Comparison of ENCODE assay signal across 1 cellular context in genomic region chr12:56158029-56158925, GRCh38.
TF ChIP-seq lines count a peak whose summit lies in the region.

TSS of gene MYL6 (plus strand) at chr12:56158359. CDS start at chr12:56158402, 43 bp downstream.

TF ChIP-seq in HepG2, 621 proteins besides CTCF, POLR2A, EP300 and RAD21 (continued from another document and continues in another):
- TF ChIP-seq CEBPZ (IDR thresholded peaks at IDR 0.05; ENCODE audit: low read length) (no peak), SMAD3 (CRISPR knock-in tag; IDR thresholded peaks at IDR 0.05) (no peak), FOXK2 (IDR thresholded peaks at IDR 0.05) (no peak), ZNF777 (CRISPR knock-in tag; IDR thresholded peaks at IDR 0.05) (no peak), MEIS2 (CRISPR knock-in tag; IDR thresholded peaks at IDR 0.05) (0 out of 2 replicates have a peak, but pooled peaks have one; percentile 17), ZNF788 (CRISPR knock-in tag; IDR thresholded peaks at IDR 0.05; ENCODE audit: borderline replicate concordance) (no peak), ZIK1 (CRISPR knock-in tag; IDR thresholded peaks at IDR 0.05; ENCODE audit: borderline replicate concordance, low read depth) (peak; percentile 33; the same call in 1 of the 2 replicates), NCOA2 (CRISPR knock-in tag; IDR thresholded peaks at IDR 0.05) (no peak), SIX1 (CRISPR knock-in tag; IDR thresholded peaks at IDR 0.05; ENCODE audit: borderline replicate concordance) (no peak), ELF3 (CRISPR knock-in tag; IDR thresholded peaks at IDR 0.05) (peak; percentile 22; the same call in 1 of the 2 replicates), AGO1 (IDR thresholded peaks at IDR 0.05; ENCODE audit: low read depth, low read length, poor library complexity, severe bottlenecking) (peak; percentile 87), ZNF274 (CRISPR knock-in tag; IDR thresholded peaks at IDR 0.05) (no peak), SRSF9 (IDR thresholded peaks at IDR 0.05; ENCODE audit: borderline replicate concordance, insufficient read depth, low read depth, low read length, poor library complexity, severe bottlenecking) (no peak), RXRA (CRISPR knock-in tag; IDR thresholded peaks at IDR 0.05) (no peak), ZNF12 (CRISPR knock-in tag; IDR thresholded peaks at IDR 0.05) (no peak), KLF11 (CRISPR knock-in tag; IDR thresholded peaks at IDR 0.05) (peak; percentile 27; the same call in 1 of the 2 replicates), RBM39 (IDR thresholded peaks at IDR 0.05; ENCODE audit: low read depth, low read length, poor library complexity, severe bottlenecking) (no peak), ZNF883 (CRISPR knock-in tag; IDR thresholded peaks at IDR 0.05; ENCODE audit: not compliant biosample characterization) (peak; percentile 52), KDM2A (CRISPR knock-in tag; IDR thresholded peaks at IDR 0.05; ENCODE audit: borderline replicate concordance, low read depth) (peak; percentile 93), FIP1L1 (IDR thresholded peaks at IDR 0.05; ENCODE audit: borderline replicate concordance, insufficient read depth, low read depth, low read length) (no peak), MXD3 (CRISPR knock-in tag; IDR thresholded peaks at IDR 0.05) (no peak; the same call in 1 of the 2 replicates), GATAD2A (CRISPR knock-in tag; IDR thresholded peaks at IDR 0.05) (no peak), KMT2B (CRISPR knock-in tag; IDR thresholded peaks at IDR 0.05) (0 out of 2 replicates have a peak, but pooled peaks have one; percentile 33), ZNF468 (CRISPR knock-in tag; IDR thresholded peaks at IDR 0.05) (0 out of 2 replicates have a peak, but pooled peaks have one; percentile 73), TBX2 (CRISPR knock-in tag; IDR thresholded peaks at IDR 0.05; ENCODE audit: borderline replicate concordance) (0 out of 2 replicates have a peak, but pooled peaks have one; percentile 6), PAX8 (CRISPR knock-in tag; IDR thresholded peaks at IDR 0.05; ENCODE audit: borderline replicate concordance) (no peak), YEATS2 (CRISPR knock-in tag; IDR thresholded peaks at IDR 0.05; ENCODE audit: borderline replicate concordance) (no peak), ZNF318 (CRISPR knock-in tag; IDR thresholded peaks at IDR 0.05) (peak; percentile 75; the same call in 1 of the 2 replicates), ATF1 (CRISPR knock-in tag; IDR thresholded peaks at IDR 0.05) (peak; percentile 57; the same call in 1 of the 2 replicates), ARNT (IDR thresholded peaks at IDR 0.05) (no peak), ZXDC (CRISPR knock-in tag; IDR thresholded peaks at IDR 0.05) (no peak; the same call in 1 of the 2 replicates)
- TF ChIP-seq, protein P1, sequence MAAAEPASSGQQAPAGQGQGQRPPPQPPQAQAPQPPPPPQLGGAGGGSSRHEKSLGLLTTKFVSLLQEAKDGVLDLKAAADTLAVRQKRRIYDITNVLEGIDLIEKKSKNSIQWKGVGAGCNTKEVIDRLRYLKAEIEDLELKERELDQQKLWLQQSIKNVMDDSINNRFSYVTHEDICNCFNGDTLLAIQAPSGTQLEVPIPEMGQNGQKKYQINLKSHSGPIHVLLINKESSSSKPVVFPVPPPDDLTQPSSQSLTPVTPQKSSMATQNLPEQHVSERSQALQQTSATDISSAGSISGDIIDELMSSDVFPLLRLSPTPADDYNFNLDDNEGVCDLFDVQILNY (CRISPR knock-in tag; conservative IDR thresholded peaks at IDR 0.05) = no peak
- TF ChIP-seq, protein P2, sequence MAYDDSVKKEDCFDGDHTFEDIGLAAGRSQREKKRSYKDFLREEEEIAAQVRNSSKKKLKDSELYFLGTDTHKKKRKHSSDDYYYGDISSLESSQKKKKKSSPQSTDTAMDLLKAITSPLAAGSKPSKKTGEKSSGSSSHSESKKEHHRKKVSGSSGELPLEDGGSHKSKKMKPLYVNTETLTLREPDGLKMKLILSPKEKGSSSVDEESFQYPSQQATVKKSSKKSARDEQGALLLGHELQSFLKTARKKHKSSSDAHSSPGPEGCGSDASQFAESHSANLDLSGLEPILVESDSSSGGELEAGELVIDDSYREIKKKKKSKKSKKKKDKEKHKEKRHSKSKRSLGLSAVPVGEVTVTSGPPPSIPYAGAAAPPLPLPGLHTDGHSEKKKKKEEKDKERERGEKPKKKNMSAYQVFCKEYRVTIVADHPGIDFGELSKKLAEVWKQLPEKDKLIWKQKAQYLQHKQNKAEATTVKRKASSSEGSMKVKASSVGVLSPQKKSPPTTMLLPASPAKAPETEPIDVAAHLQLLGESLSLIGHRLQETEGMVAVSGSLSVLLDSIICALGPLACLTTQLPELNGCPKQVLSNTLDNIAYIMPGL (CRISPR knock-in tag; IDR thresholded peaks at IDR 0.05; ENCODE audit: borderline replicate concordance in 1 of 2, low read depth in 1 of 2) = peak; percentile 27 to 66; a peak in 2 of 4 replicates
- TF ChIP-seq, protein P3, sequence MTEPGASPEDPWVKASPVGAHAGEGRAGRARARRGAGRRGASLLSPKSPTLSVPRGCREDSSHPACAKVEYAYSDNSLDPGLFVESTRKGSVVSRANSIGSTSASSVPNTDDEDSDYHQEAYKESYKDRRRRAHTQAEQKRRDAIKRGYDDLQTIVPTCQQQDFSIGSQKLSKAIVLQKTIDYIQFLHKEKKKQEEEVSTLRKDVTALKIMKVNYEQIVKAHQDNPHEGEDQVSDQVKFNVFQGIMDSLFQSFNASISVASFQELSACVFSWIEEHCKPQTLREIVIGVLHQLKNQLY (CRISPR knock-in tag; IDR thresholded peaks at IDR 0.05) = no peak
- TF ChIP-seq, protein P4, sequence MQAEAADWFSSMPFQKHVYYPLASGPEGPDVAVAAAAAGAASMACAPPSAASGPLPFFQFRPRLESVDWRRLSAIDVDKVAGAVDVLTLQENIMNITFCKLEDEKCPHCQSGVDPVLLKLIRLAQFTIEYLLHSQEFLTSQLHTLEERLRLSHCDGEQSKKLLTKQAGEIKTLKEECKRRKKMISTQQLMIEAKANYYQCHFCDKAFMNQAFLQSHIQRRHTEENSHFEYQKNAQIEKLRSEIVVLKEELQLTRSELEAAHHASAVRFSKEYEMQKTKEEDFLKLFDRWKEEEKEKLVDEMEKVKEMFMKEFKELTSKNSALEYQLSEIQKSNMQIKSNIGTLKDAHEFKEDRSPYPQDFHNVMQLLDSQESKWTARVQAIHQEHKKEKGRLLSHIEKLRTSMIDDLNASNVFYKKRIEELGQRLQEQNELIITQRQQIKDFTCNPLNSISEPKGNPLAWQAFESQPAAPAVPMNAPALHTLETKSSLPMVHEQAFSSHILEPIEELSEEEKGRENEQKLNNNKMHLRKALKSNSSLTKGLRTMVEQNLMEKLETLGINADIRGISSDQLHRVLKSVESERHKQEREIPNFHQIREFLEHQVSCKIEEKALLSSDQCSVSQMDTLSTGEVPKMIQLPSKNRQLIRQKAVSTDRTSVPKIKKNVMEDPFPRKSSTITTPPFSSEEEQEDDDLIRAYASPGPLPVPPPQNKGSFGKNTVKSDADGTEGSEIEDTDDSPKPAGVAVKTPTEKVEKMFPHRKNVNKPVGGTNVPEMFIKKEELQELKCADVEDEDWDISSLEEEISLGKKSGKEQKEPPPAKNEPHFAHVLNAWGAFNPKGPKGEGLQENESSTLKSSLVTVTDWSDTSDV (CRISPR knock-in tag; IDR thresholded peaks at IDR 0.05) = no peak
- TF ChIP-seq, protein P5, sequence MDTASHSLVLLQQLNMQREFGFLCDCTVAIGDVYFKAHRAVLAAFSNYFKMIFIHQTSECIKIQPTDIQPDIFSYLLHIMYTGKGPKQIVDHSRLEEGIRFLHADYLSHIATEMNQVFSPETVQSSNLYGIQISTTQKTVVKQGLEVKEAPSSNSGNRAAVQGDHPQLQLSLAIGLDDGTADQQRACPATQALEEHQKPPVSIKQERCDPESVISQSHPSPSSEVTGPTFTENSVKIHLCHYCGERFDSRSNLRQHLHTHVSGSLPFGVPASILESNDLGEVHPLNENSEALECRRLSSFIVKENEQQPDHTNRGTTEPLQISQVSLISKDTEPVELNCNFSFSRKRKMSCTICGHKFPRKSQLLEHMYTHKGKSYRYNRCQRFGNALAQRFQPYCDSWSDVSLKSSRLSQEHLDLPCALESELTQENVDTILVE (CRISPR knock-in tag; IDR thresholded peaks at IDR 0.05) = no peak
